Comparison of ENCODE assay signal across 2 cellular contexts in genomic region chr6:20847904-20848303, GRCh38.
TF ChIP-seq lines count a peak whose summit lies in the region.

No MANE protein-coding gene starts in this region.

TF ChIP-seq in WTC11, 78 proteins besides CTCF, POLR2A, EP300 and RAD21 (continued from another document):
- TF ChIP-seq CDX4 (CRISPR knock-in tag; IDR thresholded peaks at IDR 0.05; ENCODE audit: borderline replicate concordance) = no peak
- TF ChIP-seq ZNF396 (CRISPR knock-in tag; IDR thresholded peaks at IDR 0.05; ENCODE audit: borderline replicate concordance) = no peak
- TF ChIP-seq RELA (CRISPR knock-in tag; IDR thresholded peaks at IDR 0.05; ENCODE audit: borderline replicate concordance) = no peak
- TF ChIP-seq STAT6 (CRISPR knock-in tag; conservative IDR thresholded peaks at IDR 0.05; ENCODE audit: low read depth) = no peak
- TF ChIP-seq ZNF671 (CRISPR knock-in tag; IDR thresholded peaks at IDR 0.05) = no peak
- no peak for TF ChIP-seq ATF3 (CRISPR knock-in tag; conservative IDR thresholded peaks at IDR 0.05)
- TF ChIP-seq NFE2L1 (CRISPR knock-in tag; IDR thresholded peaks at IDR 0.05) = no peak
- no peak for TF ChIP-seq MXD4 (CRISPR knock-in tag; IDR thresholded peaks at IDR 0.05; ENCODE audit: borderline replicate concordance)
TF ChIP-seq in WTC11: peak in this region for 0.

TF ChIP-seq in HepG2, 621 proteins besides CTCF, POLR2A, EP300 and RAD21 (continued from another document and continues in another):
- TF ChIP-seq BCL3 (CRISPR knock-in tag; IDR thresholded peaks at IDR 0.05) = no peak
- TF ChIP-seq SP5 (CRISPR knock-in tag; IDR thresholded peaks at IDR 0.05; ENCODE audit: borderline replicate concordance, low read depth) = no peak
- TF ChIP-seq SOX13 (IDR thresholded peaks at IDR 0.05) = no peak
- TF ChIP-seq SOX13 (CRISPR knock-in tag; conservative IDR thresholded peaks at IDR 0.05 in 1 of 2, IDR thresholded peaks at IDR 0.05 in 1 of 2) = 0 out of 4 replicates have a peak, but pooled peaks of 1 of the 2 experiments have one; percentile 27
- no peak for TF ChIP-seq ISX (CRISPR knock-in tag; conservative IDR thresholded peaks at IDR 0.05)
- peak; percentile 34; the same call in 1 of the 2 replicates for TF ChIP-seq ZSCAN5A (CRISPR knock-in tag; IDR thresholded peaks at IDR 0.05; ENCODE audit: borderline replicate concordance)
- TF ChIP-seq ARNT2 (CRISPR knock-in tag; IDR thresholded peaks at IDR 0.05; ENCODE audit: low read depth) = no peak
- TF ChIP-seq ZBTB10 (CRISPR knock-in tag; IDR thresholded peaks at IDR 0.05; ENCODE audit: borderline replicate concordance) = no peak
- peak; percentile 98 for TF ChIP-seq HOMEZ (CRISPR knock-in tag; IDR thresholded peaks at IDR 0.05; ENCODE audit: low read depth)
- no peak for TF ChIP-seq ZBTB3 (CRISPR knock-in tag; IDR thresholded peaks at IDR 0.05; ENCODE audit: borderline replicate concordance, low read depth)
- TF ChIP-seq ZNF512B (CRISPR knock-in tag; IDR thresholded peaks at IDR 0.05; ENCODE audit: borderline replicate concordance) = no peak
- TF ChIP-seq ZNF691 (CRISPR knock-in tag; IDR thresholded peaks at IDR 0.05; ENCODE audit: borderline replicate concordance, low read depth) = no peak
- no peak for TF ChIP-seq IKZF5 (CRISPR knock-in tag; IDR thresholded peaks at IDR 0.05)
- TF ChIP-seq PAX8 (CRISPR knock-in tag; IDR thresholded peaks at IDR 0.05; ENCODE audit: borderline replicate concordance) = no peak
- no peak for TF ChIP-seq ZNF879 (CRISPR knock-in tag; IDR thresholded peaks at IDR 0.05)
- TF ChIP-seq AGO2 (optimal IDR thresholded peaks at IDR 0.05; ENCODE audit: low read depth, low read length) = no peak
- no peak for TF ChIP-seq GPBP1L1 (CRISPR knock-in tag; IDR thresholded peaks at IDR 0.05)
- TF ChIP-seq ZNF672 (CRISPR knock-in tag; IDR thresholded peaks at IDR 0.05) = no peak
- TF ChIP-seq GATA4 (IDR thresholded peaks at IDR 0.05; ENCODE audit: borderline replicate concordance, low read depth) = no peak
- no peak for TF ChIP-seq SUZ12 (IDR thresholded peaks at IDR 0.05; ENCODE audit: low read depth, low read length)
- no peak for TF ChIP-seq SRF (IDR thresholded peaks at IDR 0.05; ENCODE audit: low read depth, low read length)
- TF ChIP-seq TFAP4 (IDR thresholded peaks at IDR 0.05; ENCODE audit: borderline replicate concordance, low read depth) = no peak
- TF ChIP-seq ONECUT2 (CRISPR knock-in tag; IDR thresholded peaks at IDR 0.05) = no peak
- TF ChIP-seq BRF2 (CRISPR knock-in tag; IDR thresholded peaks at IDR 0.05) = 0 out of 2 replicates have a peak, but pooled peaks have one; percentile 38
- no peak for TF ChIP-seq ZMAT5 (CRISPR knock-in tag; IDR thresholded peaks at IDR 0.05; ENCODE audit: borderline replicate concordance, low read depth)
- TF ChIP-seq ZNF510 (CRISPR knock-in tag; IDR thresholded peaks at IDR 0.05; ENCODE audit: low read depth) = no peak
- TF ChIP-seq KLF12 (CRISPR knock-in tag; IDR thresholded peaks at IDR 0.05; ENCODE audit: borderline replicate concordance) = no peak
- 0 out of 2 replicates have a peak, but pooled peaks have one; percentile 19 for TF ChIP-seq PAXIP1 (CRISPR knock-in tag; conservative IDR thresholded peaks at IDR 0.05)
- TF ChIP-seq CERS6 (CRISPR knock-in tag; IDR thresholded peaks at IDR 0.05) = no peak
- no peak for TF ChIP-seq ZNF251 (CRISPR knock-in tag; IDR thresholded peaks at IDR 0.05)
- TF ChIP-seq MYNN (CRISPR knock-in tag; IDR thresholded peaks at IDR 0.05; ENCODE audit: low read depth) = no peak
- no peak for TF ChIP-seq ZFYVE20 (CRISPR knock-in tag; IDR thresholded peaks at IDR 0.05; ENCODE audit: borderline replicate concordance, low read depth)
